In the genomic region with DNA sequence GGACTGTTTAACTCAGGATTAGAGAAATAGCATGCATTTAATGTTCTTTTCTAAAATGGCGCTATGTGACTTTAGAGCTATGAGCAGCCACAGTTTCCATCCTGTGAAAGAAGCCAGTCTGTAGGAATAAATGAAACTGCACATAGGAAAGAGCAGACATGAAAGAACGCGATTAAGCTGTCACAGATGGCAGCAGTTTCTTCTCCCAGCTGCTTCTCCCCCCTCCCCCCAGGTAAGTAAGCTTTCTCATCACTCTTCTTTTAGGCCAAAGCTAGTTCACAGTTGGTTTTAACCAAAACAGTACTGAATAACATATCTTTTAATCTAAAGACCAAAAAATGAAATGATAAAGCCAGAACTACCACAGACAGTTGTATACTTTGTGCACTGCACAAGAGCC, we compare ENCODE assay signal across 23 cellular contexts.
"Had no signal": no experiment of that assay in that cellular context is flagged by ENCODE, and none has a peak within 500 bp of the region (broad histone marks: within the 10 kb centered on the region; RNA-seq: fewer than 3 reads in every experiment).

No MANE protein-coding gene starts in this region.

- H3K36me3 Mint-ChIP-seq: mesothelial cell of epicardium, naive B cell had no signal

- H3K36me3 ChIP-seq: esophagus muscularis mucosa, gastroesophageal sphincter, heart right ventricle, left lung, lower lobe of right lung had no signal

- DNase-seq: dermis blood vessel endothelial cell; dorsolateral prefrontal cortex; effector CD4-positive, alpha-beta T cell; effector memory CD4-positive, alpha-beta T cell; foreskin keratinocyte; head of caudate nucleus; heart right ventricle; hippocampal formation; left cardiac atrium; left lung; left ventricle myocardium superior; lower lobe of right lung; mesenchymal stem cell; mucosa of descending colon; naive B cell had no signal

- H3K27ac Mint-ChIP-seq: mesothelial cell of epicardium, naive B cell had no signal

- H3K27me3 ChIP-seq: dorsolateral prefrontal cortex, esophagus muscularis mucosa, foreskin keratinocyte, gastroesophageal sphincter, heart right ventricle, left lung had no signal

- FAIRE-seq: endothelial cell of umbilical vein, frontal cortex, islet of Langerhans, keratinocyte had no signal

- H3K4me3 ChIP-seq: coronary artery, dorsolateral prefrontal cortex, esophagus muscularis mucosa, gastroesophageal sphincter, heart right ventricle, left lung, lower lobe of right lung, mucosa of descending colon had no signal

- H3K4me1 ChIP-seq: esophagus muscularis mucosa, foreskin keratinocyte, gastroesophageal sphincter, heart right ventricle, left lung, lower lobe of right lung had no signal

- H3K27ac ChIP-seq: coronary artery, dorsolateral prefrontal cortex, esophagus muscularis mucosa, foreskin keratinocyte, gastroesophageal sphincter, heart right ventricle, left lung, lower lobe of right lung had no signal

- H3K9me3 ChIP-seq: esophagus muscularis mucosa, gastroesophageal sphincter, left lung, lower lobe of right lung had no signal

- H3K4me1 Mint-ChIP-seq: naive B cell had no signal

- ATAC-seq: foreskin keratinocyte, gastroesophageal sphincter, heart right ventricle, left cardiac atrium, left lung, left ventricle myocardium superior, lower lobe of right lung, mucosa of descending colon had no signal

- H3K4me3 Mint-ChIP-seq: mesothelial cell of epicardium, naive B cell had no signal

- H3K27me3 Mint-ChIP-seq: naive B cell had no signal
